16 cellular contexts compared by ENCODE assay signal in genomic region chr4:25551608-25552007, GRCh38.
"Had no signal": no experiment of that assay in that cellular context is flagged by ENCODE, and none has a peak within 500 bp of the region (broad histone marks: within the 10 kb centered on the region; RNA-seq: fewer than 3 reads in every experiment).

No MANE protein-coding gene starts in this region.

- H3K36me3 Mint-ChIP-seq: mesothelial cell of epicardium; naive B cell; stimulated activated memory B cell treated with anti-CD40 and anti-IgM and Interleukin-4, amounts not matched to agents 10 μg/mL and 1 μg/mL and 100 μg/mL, for 72 hours had no signal

- H3K9me3 ChIP-seq: gastroesophageal sphincter, right atrium auricular region had no signal

- H3K9me3 Mint-ChIP-seq: activated CD4-positive, alpha-beta T cell treated with anti-CD3 and anti-CD28 coated beads, Interleukin-2, amount 10 ng/mL, durations not matched to agents 24 days and 14 days; activated T-helper 1 cell treated with anti-CD3 and anti-CD28 coated beads, Interleukin-12 subunit alpha, Interleukin-12 subunit beta, Interleukin-2, Interleukin-4 antibody, amounts not matched to agents 30 ng/mL and 10 ng/mL and 1 ng/mL, durations not matched to agents 14 hours and 24 hours and 36 hours; mesothelial cell of epicardium; stimulated activated memory B cell treated with anti-CD40 and anti-IgM and Interleukin-4, amounts not matched to agents 10 μg/mL and 1 μg/mL and 100 μg/mL, for 72 hours had no signal

- ATAC-seq: gastroesophageal sphincter; left ventricle myocardium superior; stimulated activated memory B cell treated with anti-CD40 and anti-IgM and Interleukin-4, amounts not matched to agents 10 μg/mL and 1 μg/mL and 100 μg/mL, for 72 hours had no signal

- H3K4me1 ChIP-seq: right atrium auricular region had no signal

- H3K36me3 ChIP-seq: gastroesophageal sphincter, right atrium auricular region had no signal

- H3K4me2 ChIP-seq: smooth muscle cell had no signal

- H3K27ac Mint-ChIP-seq: activated CD4-positive, alpha-beta T cell treated with anti-CD3 and anti-CD28 coated beads, Interleukin-2, amount 10 ng/mL, durations not matched to agents 24 days and 14 days; activated T-helper 1 cell treated with anti-CD3 and anti-CD28 coated beads, Interleukin-12 subunit alpha, Interleukin-12 subunit beta, Interleukin-2, Interleukin-4 antibody, amounts not matched to agents 30 ng/mL and 10 ng/mL and 1 ng/mL, durations not matched to agents 14 hours and 24 hours and 36 hours; mesothelial cell of epicardium; naive B cell; stimulated activated memory B cell treated with anti-CD40 and anti-IgM and Interleukin-4, amounts not matched to agents 10 μg/mL and 1 μg/mL and 100 μg/mL, for 72 hours had no signal

- H3K27ac ChIP-seq: gastroesophageal sphincter, right atrium auricular region, VCaP had no signal

- H3K27me3 ChIP-seq: gastroesophageal sphincter, right atrium auricular region had no signal

- DNase-seq: activated CD4-positive, alpha-beta T cell treated with anti-CD3 and anti-CD28 coated beads, Interleukin-2, amount 10 ng/mL, durations not matched to agents 24 days and 14 days; activated naive CD4-positive, alpha-beta T cell; aorta; left ventricle myocardium superior; naive B cell; stimulated activated CD4-positive, alpha-beta T cell treated with anti-CD3 and anti-CD28 coated beads, Interleukin-1b, Interleukin-23, amount 100 ng/mL, for 48 hours; SW 1271; T-helper 9 cell; trophoblast cell had no signal

- H3K4me3 Mint-ChIP-seq: activated CD4-positive, alpha-beta T cell treated with anti-CD3 and anti-CD28 coated beads, Interleukin-2, amount 10 ng/mL, durations not matched to agents 24 days and 14 days; activated T-helper 1 cell treated with anti-CD3 and anti-CD28 coated beads, Interleukin-12 subunit alpha, Interleukin-12 subunit beta, Interleukin-2, Interleukin-4 antibody, amounts not matched to agents 30 ng/mL and 10 ng/mL and 1 ng/mL, durations not matched to agents 14 hours and 24 hours and 36 hours; mesothelial cell of epicardium; naive B cell; stimulated activated memory B cell treated with anti-CD40 and anti-IgM and Interleukin-4, amounts not matched to agents 10 μg/mL and 1 μg/mL and 100 μg/mL, for 72 hours had no signal

- H3K4me3 ChIP-seq: gastroesophageal sphincter, right atrium auricular region, smooth muscle cell had no signal

- H3K4me1 Mint-ChIP-seq: activated CD4-positive, alpha-beta T cell treated with anti-CD3 and anti-CD28 coated beads, Interleukin-2, amount 10 ng/mL, durations not matched to agents 24 days and 14 days; mesothelial cell of epicardium; naive B cell had no signal

- H3K27me3 Mint-ChIP-seq: activated CD4-positive, alpha-beta T cell treated with anti-CD3 and anti-CD28 coated beads, Interleukin-2, amount 10 ng/mL, durations not matched to agents 24 days and 14 days had no signal
